ENCODE assay signal across 18 cellular contexts in genomic region chr3:187107989-187108388, GRCh38. TPM values are rescaled to one million over a fixed set of nuclear protein-coding genes. Genes with fewer than 3 reads are reported as not detected.
A peak's percentile ranks its signal among the peaks of the same experiment; 100 is the strongest.
DNase-seq lines count a peak whose midpoint lies in the region; ATAC-seq and TF ChIP-seq lines count a peak whose summit lies in the region.
"Had no signal": no experiment of that assay in that cellular context is flagged by ENCODE, and none has a peak within 500 bp of the region (broad histone marks: within the 10 kb centered on the region; RNA-seq: fewer than 3 reads in every experiment).

No MANE protein-coding gene starts in this region.

- no peak overlapping the region for H3K27ac ChIP-seq in heart right ventricle
- peak overlapping the region; percentile 82 to 86 for H3K27ac ChIP-seq in ascending aorta
- H3K27ac ChIP-seq in gastroesophageal sphincter: no peak overlapping the region
- H3K27ac ChIP-seq in tibial artery: peak overlapping the region; percentile 84
- H3K27ac ChIP-seq: 22Rv1, A549, C4-2B had no signal

- no peak overlapping the region for H3K4me3 ChIP-seq in heart right ventricle
- H3K4me3 ChIP-seq in ascending aorta: no peak overlapping the region
- H3K4me3 ChIP-seq in gastroesophageal sphincter: no peak overlapping the region
- no peak overlapping the region for H3K4me3 ChIP-seq in tibial artery
- H3K4me3 ChIP-seq: A549, GM23338 had no signal

- no peaks in the 10 kb centered on the region for H3K36me3 ChIP-seq in heart right ventricle
- no peaks in the 10 kb centered on the region for H3K36me3 ChIP-seq in ascending aorta
- H3K36me3 ChIP-seq in gastroesophageal sphincter: no peaks in the 10 kb centered on the region
- H3K36me3 ChIP-seq in tibial artery: no peaks in the 10 kb centered on the region

- no peak for TF ChIP-seq POLR2A in gastroesophageal sphincter (IDR thresholded peaks at IDR 0.05)

- TF ChIP-seq CTCF in heart right ventricle (IDR thresholded peaks at IDR 0.05): no peak
- no peak for TF ChIP-seq CTCF in ascending aorta (IDR thresholded peaks at IDR 0.05)
- no peak for TF ChIP-seq CTCF in gastroesophageal sphincter (IDR thresholded peaks at IDR 0.05)
- TF ChIP-seq CTCF in tibial artery (IDR thresholded peaks at IDR 0.05): no peak

- H3K9me3 ChIP-seq in heart right ventricle (no peaks in the 10 kb centered on the region), ascending aorta (no peaks in the 10 kb centered on the region), gastroesophageal sphincter (no peaks in the 10 kb centered on the region), tibial artery (no peaks in the 10 kb centered on the region)
- H3K9me3 ChIP-seq: A549, Caco-2 had no signal

- no peak for TF ChIP-seq EP300 in gastroesophageal sphincter (IDR thresholded peaks at IDR 0.05)

- 63 to 68% methylated on average over 3 of the region's 3 CpGs for WGBS in heart right ventricle, 2 donors
- WGBS in gastroesophageal sphincter (ENCODE audit: low coverage in 1 of 2), 2 donors: 78 to 100% methylated on average over 1 to 3 of the region's 3 CpGs

- ATAC-seq in heart right ventricle (peak in 5 of 8 donors; percentile 16 to 59 (median 21)), gastroesophageal sphincter (peak; percentile 19)
- ATAC-seq: A549, GM23338 had no signal

- DNase-seq in heart right ventricle: no peak
- no peak for DNase-seq in cardiac septum (ENCODE audit: low spot score)
- DNase-seq in ascending aorta (ENCODE audit: low spot score in 2 of 2): peak in 1 of 2 donors; percentile 77
- DNase-seq in tibial artery: peak; percentile 30 to 74
- DNase-seq in cortex of kidney (lab: John Stamatoyannopoulos, UW): no peak
- no peak for DNase-seq in NCI-H82 (lab: John Stamatoyannopoulos, UW)
- DNase-seq: AML-193; Caco-2; CD4-positive, alpha-beta T cell; DMS79 treated with DMSO at 0.1 percent for 48 hours; GF-D8; HCEC 1CT had no signal

- H3K27me3 ChIP-seq in heart right ventricle: no peaks in the 10 kb centered on the region
- no peaks in the 10 kb centered on the region for H3K27me3 ChIP-seq in ascending aorta
- no peaks in the 10 kb centered on the region for H3K27me3 ChIP-seq in gastroesophageal sphincter
- H3K27me3 ChIP-seq in tibial artery: no peaks in the 10 kb centered on the region

- intact Hi-C loops in heart right ventricle (cut with DNase I) (loop anchor here in 1 of 10 donors (10.0 kb wide), 1 partner anchor 57 kb away; no protein-coding TSS in a partner anchor), cardiac septum (cut with DNase I) (loop anchor here (5.0 kb wide), 2 partner anchors 59 to 176 kb away; partner anchors contain the start of gene ST6GAL1), ascending aorta (cut with DNase I) (loop anchor here (2.0 kb wide), 1 partner anchor 31 kb away; the partner anchor contains the start of gene RPL39L), tibial artery (cut with DNase I; ENCODE audit: low total_unique reads) (loop anchor here (10.0 kb wide), 1 partner anchor 173 kb away; the partner anchor contains the start of gene ST6GAL1)

- H3K4me1 ChIP-seq in heart right ventricle (peaks cover 0 to 20% (median 6%) of the 10 kb centered on the region in 9 donors), ascending aorta (peaks cover 10 to 39% of the 10 kb centered on the region in 2 donors), gastroesophageal sphincter (peaks cover 0 to 2% (median 0%) of the 10 kb centered on the region in 3 donors), tibial artery (peaks cover 0 to 68% (median 37%) of the 10 kb centered on the region in 4 donors)
- H3K4me1 ChIP-seq: A549, Caco-2 had no signal

RNA-seq across cellular contexts. Expression of gene RPL39L, which starts 31.3 kb away (rescaled TPM):
- total RNA-seq in heart right ventricle (1 to 10 TPM; 3.5 to 7.4 (median 5.6) TPM), cardiac septum (5.4 TPM), ascending aorta (3.1 TPM), gastroesophageal sphincter (1 to 10 TPM; 5.4 to 8.9 (median 7.4) TPM)
- 10 to 100 TPM in 1 of 2 donors, under 1 TPM in 1; 0.44 to 17.8 TPM for polyA plus RNA-seq in heart right ventricle
- total RNA-seq: HT-29 had no signal

Comparison
In these comparisons a context has a peak if more than half of its experiments do, and no peak if none do; other contexts are left out.
1. DNase-seq: peak in tibial artery (2 of 2); none in heart right ventricle (0 of 2), cardiac septum (single experiment), cortex of kidney (single experiment) and NCI-H82 (single experiment).
2. H3K27ac ChIP-seq: peak in ascending aorta (2 of 2) and tibial artery (2 of 2); none in heart right ventricle (0 of 10) and gastroesophageal sphincter (0 of 4).